In the genomic region with DNA sequence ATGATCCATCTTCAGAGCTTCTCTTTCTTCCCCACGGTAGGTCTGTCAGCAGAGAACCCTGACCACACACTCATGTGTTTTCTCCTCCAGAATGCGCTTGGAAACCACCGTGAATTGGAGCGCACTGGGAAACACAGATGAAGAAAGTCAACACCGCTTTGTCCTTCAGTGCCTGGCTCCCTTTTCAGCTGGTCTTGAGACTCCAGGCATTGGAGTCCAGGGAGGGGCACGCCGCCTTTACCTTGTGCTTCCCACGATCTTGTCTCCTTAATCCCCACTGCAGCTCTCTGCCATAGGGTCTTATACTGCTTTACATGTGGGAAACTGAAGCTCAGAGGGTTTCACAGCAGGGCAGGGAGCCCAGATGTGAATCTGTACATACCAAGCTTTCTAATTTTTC, we compare ENCODE assay signal across 29 cellular contexts. TPM values are rescaled to one million over a fixed set of nuclear protein-coding genes. Genes with fewer than 3 reads are reported as not detected.
DNase-seq lines count a peak whose midpoint lies in the region; ATAC-seq and TF ChIP-seq lines count a peak whose summit lies in the region.
"Had no signal": no experiment of that assay in that cellular context is flagged by ENCODE, and none has a peak within 500 bp of the region (broad histone marks: within the 10 kb centered on the region; RNA-seq: fewer than 3 reads in every experiment).

No MANE protein-coding gene starts in this region.

- H3K9me3 Mint-ChIP-seq in nephron progenitor cell = peaks cover 29% of the 10 kb centered on the region
- no peaks in the 10 kb centered on the region for H3K9me3 Mint-ChIP-seq in T-helper 2 cell treated with Interferon-gamma antibody and Interleukin-4, amounts not matched to agents 5 μg/mL and 100 μg/mL, for 36 hours
- H3K9me3 Mint-ChIP-seq: CD8-positive, alpha-beta memory T cell had no signal

- H3K36me3 Mint-ChIP-seq in nephron progenitor cell (ENCODE audit: low read depth) = peaks cover 14% of the 10 kb centered on the region
- no peaks in the 10 kb centered on the region for H3K36me3 Mint-ChIP-seq in T-helper 2 cell treated with Interferon-gamma antibody and Interleukin-4, amounts not matched to agents 5 μg/mL and 100 μg/mL, for 36 hours (ENCODE audit: low read depth)
- H3K36me3 Mint-ChIP-seq: CD8-positive, alpha-beta memory T cell had no signal

- WGBS in heart right ventricle, 2 donors = 88 to 93% methylated on average over 8 of the region's 8 CpGs

- H3K36me3 ChIP-seq in right atrium auricular region (no peaks in the 10 kb centered on the region), heart right ventricle (no peaks in the 10 kb centered on the region), NT2/D1 (ENCODE audit: insufficient read depth, insufficient read length, low read length) (peaks cover 34% of the 10 kb centered on the region), H7 (replicated peaks; ENCODE audit: control insufficient read depth, insufficient read depth, low read length) (no peaks in the 10 kb centered on the region)

- ATAC-seq in heart right ventricle = no peak
- ATAC-seq: HCT116 had no signal

- no peaks in the 10 kb centered on the region for H3K4me1 ChIP-seq in right atrium auricular region
- H3K4me1 ChIP-seq in heart right ventricle = peaks cover 0 to 15% (median 0%) of the 10 kb centered on the region in 9 donors
- H3K4me1 ChIP-seq in NT2/D1 (ENCODE audit: insufficient read depth, insufficient read length) = peaks cover 9% of the 10 kb centered on the region

- H3K9me3 ChIP-seq in right atrium auricular region (no peaks in the 10 kb centered on the region), heart right ventricle (no peaks in the 10 kb centered on the region), NT2/D1 (ENCODE audit: insufficient read depth, low read length) (no peaks in the 10 kb centered on the region; the same call in 1 of the 2 replicates)

- no peaks in the 10 kb centered on the region for H3K27me3 Mint-ChIP-seq in nephron progenitor cell (ENCODE audit: low read depth, poor library complexity)
- no peaks in the 10 kb centered on the region for H3K27me3 Mint-ChIP-seq in T-helper 2 cell treated with Interferon-gamma antibody and Interleukin-4, amounts not matched to agents 5 μg/mL and 100 μg/mL, for 36 hours (ENCODE audit: low read depth)

- intact Hi-C loops in heart right ventricle (cut with DNase I) = loop anchor here in 1 of 10 donors (10.0 kb wide), 1 partner anchor 112 kb away; no protein-coding TSS in a partner anchor

- TF ChIP-seq CTCF in right atrium auricular region (IDR thresholded peaks at IDR 0.05) = no peak
- no peak for TF ChIP-seq CTCF in heart right ventricle (IDR thresholded peaks at IDR 0.05)
- no peak for TF ChIP-seq CTCF in nephron progenitor cell (IDR thresholded peaks at IDR 0.05)

- peak overlapping the region; percentile 66 for H3K9ac ChIP-seq in NT2/D1 (ENCODE audit: insufficient read length, low read depth)

- H3K27ac ChIP-seq in right atrium auricular region (no peak overlapping the region), heart right ventricle (no peak overlapping the region)
- H3K27ac ChIP-seq: C4-2B, RWPE1 had no signal

- H3K27me3 ChIP-seq in right atrium auricular region (no peaks in the 10 kb centered on the region), heart right ventricle (peaks cover 0 to 5% (median 0%) of the 10 kb centered on the region in 7 donors), NT2/D1 (ENCODE audit: insufficient read depth, insufficient read length) (no peaks in the 10 kb centered on the region), H7 (ENCODE audit: control insufficient read depth, insufficient read depth, low read length) (no peaks in the 10 kb centered on the region)

- H3K4me3 Mint-ChIP-seq in nephron progenitor cell = no peak overlapping the region
- no peak overlapping the region for H3K4me3 Mint-ChIP-seq in T-helper 2 cell treated with Interferon-gamma antibody and Interleukin-4, amounts not matched to agents 5 μg/mL and 100 μg/mL, for 36 hours

- H3K4me1 Mint-ChIP-seq in nephron progenitor cell = peaks cover 14% of the 10 kb centered on the region
- H3K4me1 Mint-ChIP-seq in T-helper 2 cell treated with Interferon-gamma antibody and Interleukin-4, amounts not matched to agents 5 μg/mL and 100 μg/mL, for 36 hours (ENCODE audit: low read depth) = peaks cover 4% of the 10 kb centered on the region

- peak overlapping the region; percentile 33 for H3K27ac Mint-ChIP-seq in nephron progenitor cell
- no peak overlapping the region for H3K27ac Mint-ChIP-seq in T-helper 2 cell treated with Interferon-gamma antibody and Interleukin-4, amounts not matched to agents 5 μg/mL and 100 μg/mL, for 36 hours

- peak; percentile 53 for DNase-seq in right atrium auricular region (ENCODE audit: low spot score)
- no peak for DNase-seq in heart right ventricle
- DNase-seq in NT2/D1 (ENCODE audit: low read depth, low spot score) = no peak
- DNase-seq in nephron progenitor cell = no peak
- no peak for DNase-seq in hypothalamus (lab: John Stamatoyannopoulos, UW)
- no peak for DNase-seq in T-helper 2 cell treated with Interferon-gamma antibody and Interleukin-4, amounts not matched to agents 5 μg/mL and 100 μg/mL, for 36 hours (ENCODE audit: low spot score)
- DNase-seq in H7 = no peak
- DNase-seq: AML-193; CD8-positive, alpha-beta memory T cell; DMS 273 treated with DMSO at 0.1 percent for 48 hours; DMS79; EL; GOT3; IMR-90; KG1; MM.1S; NCI-H1436; NCI-H187; NCI-H2081 treated with DMSO at 0.1 percent for 48 hours; NCI-H2171; NCI-H226; NCI-H510A treated with DMSO at 0.1 percent for 48 hours; NCI-H748 treated with DMSO at 0.1 percent for 48 hours; NK-92 treated with Interleukin-12 subunit alpha and Interleukin-12 subunit beta, amount 100 ng/mL, for 24 hours; SHP77 had no signal

- H3K4me3 ChIP-seq in right atrium auricular region (no peak overlapping the region), heart right ventricle (no peak overlapping the region), NT2/D1 (ENCODE audit: insufficient read length, low read depth) (no peak overlapping the region), H7 (ENCODE audit: insufficient read depth, low read depth, low read length) (no peak overlapping the region)

RNA-seq across cellular contexts. Expression of a gene that starts 1.1 kb away (rescaled TPM):
- total RNA-seq in right atrium auricular region (not detected), heart right ventricle (under 1 TPM in 6 of 10 donors, not detected in 4; 0.10 to 0.44 (median 0.21) TPM)
- polyA plus RNA-seq in heart right ventricle = under 1 TPM in 1 of 2 donors, not detected in 1; 0.03 TPM
- 2.6 and 4.6 TPM in 2 replicates for total RNA-seq in H7 (2014; rRNA removed; shearing (Covaris generic))
- total RNA-seq: CD8-positive, alpha-beta memory T cell; IMR-90; SK-MEL-5 had no signal
